In the genomic region with DNA sequence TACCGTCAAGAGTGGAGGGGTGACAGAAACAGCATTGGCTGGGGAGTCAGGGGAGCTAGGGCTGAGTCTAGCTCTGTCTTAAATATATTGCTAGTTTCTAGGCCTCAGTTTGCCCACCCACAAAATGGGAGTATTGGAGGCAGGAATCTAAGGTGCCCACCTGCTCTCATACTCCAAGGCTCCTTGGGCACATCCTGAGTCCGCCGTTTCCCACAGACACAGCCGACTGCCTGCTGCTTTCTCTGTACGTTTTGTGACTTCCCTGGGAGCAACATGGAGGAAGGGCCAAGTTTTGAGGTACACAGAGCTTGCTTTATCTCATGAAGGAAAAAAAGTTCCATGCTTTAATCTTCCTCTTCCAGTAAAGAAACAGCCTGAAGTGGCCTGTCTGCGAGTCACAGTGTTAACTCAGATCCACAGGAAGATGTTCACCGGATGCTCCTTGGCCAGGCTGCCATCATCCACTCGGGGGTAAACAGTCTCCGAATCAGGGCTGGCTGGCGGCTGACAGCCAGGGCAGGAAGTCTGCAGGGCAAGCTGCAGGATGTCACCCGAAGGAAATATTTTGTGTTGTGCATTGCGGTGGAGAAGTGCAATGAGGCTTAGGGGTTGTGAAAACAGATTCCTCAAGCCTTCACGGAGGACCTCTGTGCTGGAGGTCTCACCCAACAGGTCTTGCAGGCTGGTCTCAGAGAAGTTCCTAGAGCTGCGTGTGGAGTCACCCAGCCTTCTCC, we compare ENCODE assay signal across 1 cellular context.
TF ChIP-seq lines count a peak whose summit lies in the region.

No MANE protein-coding gene starts in this region.

TF ChIP-seq in IMR-90, 13 proteins besides CTCF, POLR2A, EP300 and RAD21 (continued from another document):
- TF ChIP-seq USF2 (IDR thresholded peaks at IDR 0.05; ENCODE audit: low read depth, low read length) (no peak), MAFK (IDR thresholded peaks at IDR 0.05; ENCODE audit: low read depth, low read length) (no peak), MAZ (IDR thresholded peaks at IDR 0.05; ENCODE audit: borderline replicate concordance, low read depth, low read length) (no peak), FOS (IDR thresholded peaks at IDR 0.05; ENCODE audit: low read depth, low read length) (0 out of 2 replicates have a peak, but pooled peaks have one; percentile 4), CEBPB (IDR thresholded peaks at IDR 0.05; ENCODE audit: low read depth, low read length) (no peak), MXI1 (IDR thresholded peaks at IDR 0.05; ENCODE audit: borderline replicate concordance, low read depth, low read length) (no peak), SMC3 (IDR thresholded peaks at IDR 0.05; ENCODE audit: low read depth, low read length) (no peak), CHD1 (IDR thresholded peaks at IDR 0.05; ENCODE audit: low read depth, low read length) (no peak), NFE2L2 (IDR thresholded peaks at IDR 0.05; ENCODE audit: low read depth, low read length) (no peak)
